ENCODE assay signal across 1 cellular context in genomic region chr3:184298759-184299487, GRCh38.
A peak's percentile ranks its signal among the peaks of the same experiment; 100 is the strongest.
TF ChIP-seq lines count a peak whose summit lies in the region.

PSMD2 (plus strand) TSS chr3:184299241; CDS start chr3:184299267, 26 bp downstream.

TF ChIP-seq in GM23338, 12 proteins besides CTCF, POLR2A, EP300 and RAD21 (continued from another document):
- TF ChIP-seq ZNF462 (CRISPR knock-in tag; IDR thresholded peaks at IDR 0.05) (no peak), STAT1 (IDR thresholded peaks at IDR 0.05; ENCODE audit: unreplicated experiment) (no peak), POLR2AphosphoS5 (IDR thresholded peaks at IDR 0.05; ENCODE audit: low read depth) (peak; percentile 90), EZH2phosphoT487 (IDR thresholded peaks at IDR 0.05; ENCODE audit: unreplicated experiment) (no peak), JUNB (IDR thresholded peaks at IDR 0.05; ENCODE audit: unreplicated experiment) (no peak), ETS1 (IDR thresholded peaks at IDR 0.05) (peak; percentile 90)
